15 cellular contexts compared by ENCODE assay signal in the genomic region with DNA sequence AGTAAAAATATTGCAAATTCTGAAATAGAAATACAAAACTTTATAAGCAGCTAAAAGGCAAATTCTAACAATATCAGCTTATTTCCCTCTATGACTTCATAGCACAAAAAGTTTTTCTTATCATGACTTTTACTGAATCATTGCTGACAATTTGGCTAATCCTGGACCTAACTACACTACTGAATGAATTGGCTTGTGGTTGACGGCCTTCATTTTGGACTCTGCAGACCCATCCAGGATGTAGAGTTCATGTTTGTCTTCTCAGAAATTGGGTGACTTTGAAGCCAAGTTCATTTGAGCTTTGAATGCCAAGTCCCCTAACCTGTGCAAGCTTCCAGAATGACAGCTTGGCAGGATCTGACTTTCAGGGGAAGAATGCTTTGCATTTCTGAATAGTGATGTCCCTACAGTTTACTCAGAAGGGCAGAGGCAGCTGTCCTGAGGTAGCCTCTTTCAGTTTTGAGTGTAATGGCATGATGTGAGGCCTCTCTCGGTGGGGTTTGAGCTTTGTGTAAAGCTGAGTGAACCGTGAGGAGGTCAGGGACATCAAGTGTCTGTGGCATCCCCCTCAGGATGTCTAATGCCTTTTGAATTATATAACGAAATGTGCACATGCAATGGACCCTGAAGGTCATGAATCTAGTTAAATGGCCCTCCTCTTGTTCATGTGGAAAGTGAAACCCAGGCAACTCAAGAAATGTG. TPM values are rescaled to one million over a fixed set of nuclear protein-coding genes. Genes with fewer than 3 reads are reported as not detected.
A peak's percentile ranks its signal among the peaks of the same experiment; 100 is the strongest.
DNase-seq lines count a peak whose midpoint lies in the region; ATAC-seq and TF ChIP-seq lines count a peak whose summit lies in the region.
"Had no signal": no experiment of that assay in that cellular context is flagged by ENCODE, and none has a peak within 500 bp of the region (broad histone marks: within the 10 kb centered on the region; RNA-seq: fewer than 3 reads in every experiment).

No MANE protein-coding gene starts in this region.

- H3K36me3 ChIP-seq in Loucy (ENCODE audit: insufficient read depth, low read length) = no peaks in the 10 kb centered on the region
- H3K36me3 ChIP-seq: neutrophil had no signal

- no peak for TF ChIP-seq CTCF in AG10803 (conservative IDR thresholded peaks at IDR 0.05; ENCODE audit: low read length)
- TF ChIP-seq CTCF in Loucy (conservative IDR thresholded peaks at IDR 0.05; ENCODE audit: low read length) = no peak
- TF ChIP-seq CTCF in fibroblast of mammary gland (conservative IDR thresholded peaks at IDR 0.05; ENCODE audit: control insufficient read depth, insufficient read depth, low read depth, low read length) = no peak

- no peaks in the 10 kb centered on the region for H3K9me2 ChIP-seq in Loucy (replicated peaks; ENCODE audit: low read depth, low read length)

- H3K27me3 Mint-ChIP-seq in activated naive CD8-positive, alpha-beta T cell treated with anti-CD3 and anti-CD28 coated beads for 36 hours = no peaks in the 10 kb centered on the region
- H3K27me3 Mint-ChIP-seq: activated CD8-positive, alpha-beta memory T cell treated with anti-CD3 and anti-CD28 coated beads, Interleukin-2, amount 10 ng/mL, durations not matched to agents 7 days and 5 days had no signal

- H3K27me3 ChIP-seq in Loucy (ENCODE audit: insufficient read depth, low read length, poor library complexity, severe bottlenecking) = no peaks in the 10 kb centered on the region
- H3K27me3 ChIP-seq: neutrophil had no signal

- no peaks in the 10 kb centered on the region for H3K4me1 ChIP-seq in Loucy (ENCODE audit: insufficient read depth, low read length, poor library complexity, severe bottlenecking)

- no peak overlapping the region for H3K27ac Mint-ChIP-seq in activated naive CD8-positive, alpha-beta T cell treated with anti-CD3 and anti-CD28 coated beads for 36 hours
- H3K27ac Mint-ChIP-seq: activated CD8-positive, alpha-beta memory T cell treated with anti-CD3 and anti-CD28 coated beads, Interleukin-2, amount 10 ng/mL, durations not matched to agents 7 days and 5 days; immature natural killer cell had no signal

- H2AFZ ChIP-seq in Loucy (ENCODE audit: low read length) = peak overlapping the region; percentile 69

- H3F3A ChIP-seq in Loucy (ENCODE audit: low read depth) = no peaks in the 10 kb centered on the region

- H3K9ac ChIP-seq in Loucy (ENCODE audit: low read depth, low read length, poor library complexity, severe bottlenecking) = no peak overlapping the region

- H3K36me3 Mint-ChIP-seq in activated naive CD8-positive, alpha-beta T cell treated with anti-CD3 and anti-CD28 coated beads for 36 hours = no peaks in the 10 kb centered on the region
- H3K36me3 Mint-ChIP-seq: activated CD8-positive, alpha-beta memory T cell treated with anti-CD3 and anti-CD28 coated beads, Interleukin-2, amount 10 ng/mL, durations not matched to agents 7 days and 5 days; immature natural killer cell had no signal

- no peaks in the 10 kb centered on the region for H3K9me3 Mint-ChIP-seq in activated naive CD8-positive, alpha-beta T cell treated with anti-CD3 and anti-CD28 coated beads for 36 hours

- H3K9me3 ChIP-seq in Loucy (ENCODE audit: insufficient read depth, low read depth, low read length) = no peaks in the 10 kb centered on the region
- H3K9me3 ChIP-seq: neutrophil had no signal

- ATAC-seq in GM21576 (IDR thresholded peaks at IDR 0.05; ENCODE audit: unreplicated experiment) = peak; percentile 52
- ATAC-seq: activated CD8-positive, alpha-beta memory T cell treated with anti-CD3 and anti-CD28 coated beads, Interleukin-2, amount 10 ng/mL, durations not matched to agents 7 days and 5 days had no signal

- peak; percentile 31 for DNase-seq in AG10803 (ENCODE audit: low read depth)
- peak; percentile 54 for DNase-seq in fibroblast of mammary gland (ENCODE audit: low read depth)
- DNase-seq in NCI-H1930 (lab: John Stamatoyannopoulos, UW) = no peak
- DNase-seq in NCI-H2227 treated with DMSO at 0.1 percent for 48 hours (lab: John Stamatoyannopoulos, UW) = no peak
- DNase-seq in AML-193 (lab: John Stamatoyannopoulos, UW) = no peak
- DNase-seq in activated naive CD8-positive, alpha-beta T cell treated with anti-CD3 and anti-CD28 coated beads for 36 hours = no peak
- DNase-seq: activated CD8-positive, alpha-beta memory T cell treated with anti-CD3 and anti-CD28 coated beads, Interleukin-2, amount 10 ng/mL, durations not matched to agents 7 days and 5 days; amygdala; immature natural killer cell; MV-4-11; NCI-H82 had no signal

- no peaks in the 10 kb centered on the region for H4K20me1 ChIP-seq in Loucy (ENCODE audit: insufficient read depth, low read length, poor library complexity, severe bottlenecking)

- no peak overlapping the region for H3K4me2 ChIP-seq in Loucy (ENCODE audit: low read depth, low read length, poor library complexity, severe bottlenecking)

- no peaks in the 10 kb centered on the region for H3K4me1 Mint-ChIP-seq in activated naive CD8-positive, alpha-beta T cell treated with anti-CD3 and anti-CD28 coated beads for 36 hours
- H3K4me1 Mint-ChIP-seq: activated CD8-positive, alpha-beta memory T cell treated with anti-CD3 and anti-CD28 coated beads, Interleukin-2, amount 10 ng/mL, durations not matched to agents 7 days and 5 days; immature natural killer cell had no signal

- no peak overlapping the region for H3K4me3 Mint-ChIP-seq in activated naive CD8-positive, alpha-beta T cell treated with anti-CD3 and anti-CD28 coated beads for 36 hours
- H3K4me3 Mint-ChIP-seq: activated CD8-positive, alpha-beta memory T cell treated with anti-CD3 and anti-CD28 coated beads, Interleukin-2, amount 10 ng/mL, durations not matched to agents 7 days and 5 days; immature natural killer cell had no signal

- H3K4me3 ChIP-seq in AG10803 (ENCODE audit: low read length) (no peak overlapping the region), Loucy (ENCODE audit: low read length, poor library complexity, severe bottlenecking) (no peak overlapping the region), fibroblast of mammary gland (ENCODE audit: control insufficient read depth, low read depth, low read length) (no peak overlapping the region)

- H3K79me2 ChIP-seq in Loucy (ENCODE audit: insufficient read depth, low read length) = no peaks in the 10 kb centered on the region

RNA-seq across cellular contexts. Expression of a gene that starts 48.0 kb away (rescaled TPM):
- not detected for total RNA-seq in activated naive CD8-positive, alpha-beta T cell treated with anti-CD3 and anti-CD28 coated beads for 36 hours
- total RNA-seq: activated CD8-positive, alpha-beta memory T cell treated with anti-CD3 and anti-CD28 coated beads, Interleukin-2, amount 10 ng/mL, durations not matched to agents 7 days and 5 days; T-helper 1 cell treated with Interleukin-12 subunit alpha and Interleukin-12 subunit beta and Interleukin-4 antibody, amounts not matched to agents 30 ng/mL and 1 ng/mL, for 36 hours had no signal

Comparison
In these comparisons a context has a peak if more than half of its experiments do, and no peak if none do; other contexts are left out.
1. DNase-seq: peak in AG10803 (single experiment) and fibroblast of mammary gland (single experiment); none in NCI-H1930 (0 of 2), NCI-H2227 treated with DMSO at 0.1 percent for 48 hours (single experiment), AML-193 (0 of 2) and activated naive CD8-positive, alpha-beta T cell treated with anti-CD3 and anti-CD28 coated beads for 36 hours (single experiment).